ENCODE assay signal across 32 cellular contexts in the genomic region with DNA sequence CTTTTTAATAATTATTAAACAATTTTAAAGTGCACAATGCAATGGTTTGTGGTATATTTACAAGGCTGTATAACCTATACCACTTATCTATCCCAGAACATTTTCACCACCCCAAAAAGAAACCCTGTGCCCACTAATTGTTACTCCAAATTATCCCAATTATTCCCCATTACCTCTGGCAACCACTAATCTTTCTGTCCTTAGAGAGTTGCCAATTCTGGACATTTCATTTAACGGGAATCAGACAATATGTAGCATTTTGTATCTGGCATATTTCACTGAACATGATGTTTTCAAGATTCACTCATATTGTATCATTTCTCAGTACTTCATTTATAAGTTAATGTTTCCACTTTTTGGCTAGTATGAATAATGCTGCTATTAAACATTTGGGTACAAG.
"Had no signal": no experiment of that assay in that cellular context is flagged by ENCODE, and none has a peak within 500 bp of the region (broad histone marks: within the 10 kb centered on the region; RNA-seq: fewer than 3 reads in every experiment).

No MANE protein-coding gene starts in this region.

- H3K27me3 Mint-ChIP-seq: activated CD4-positive, alpha-beta T cell treated with anti-CD3 and anti-CD28 coated beads, Interleukin-2, amount 10 ng/mL, durations not matched to agents 24 days and 14 days; activated CD8-positive, alpha-beta T cell treated with anti-CD3 and anti-CD28 coated beads for 36 hours; activated naive CD8-positive, alpha-beta T cell treated with anti-CD3 and anti-CD28 coated beads for 36 hours; activated T-helper 17 cell treated with anti-CD3 and anti-CD28 coated beads, Interleukin-2, amount 50 U/mL, for 72 hours had no signal

- H3K36me3 ChIP-seq: ascending aorta, breast epithelium had no signal

- DNase-seq: activated CD4-positive, alpha-beta T cell treated with anti-CD3 and anti-CD28 coated beads, Interleukin-2, amount 10 ng/mL, durations not matched to agents 24 days and 14 days; activated CD4-positive, alpha-beta T cell treated with anti-CD3 and anti-CD28 coated beads, Interleukin-2, amount 50 U/mL, for 4 hours; activated CD8-positive, alpha-beta T cell treated with anti-CD3 and anti-CD28 coated beads for 36 hours; activated effector memory CD4-positive, alpha-beta T cell treated with anti-CD3 and anti-CD28 coated beads, Interleukin-2, amount 50 U/mL, for 16 hours; activated naive CD4-positive, alpha-beta T cell; activated naive CD4-positive, alpha-beta T cell treated with anti-CD3 and anti-CD28 coated beads, Interleukin-2, amount 50 U/mL, for 16 hours; activated naive CD8-positive, alpha-beta T cell treated with anti-CD3 and anti-CD28 coated beads for 36 hours; activated T-cell treated with anti-CD3 and anti-CD28 coated beads, Interleukin-2, amount 50 U/mL, for 1 hour; activated T-cell treated with anti-CD3 and anti-CD28 coated beads, Interleukin-2, amount 50 U/mL, for 72 hours; amniotic stem cell; body of pancreas; MM.1S; MV-4-11; NCI-H1092 treated with DMSO at 0.1 percent for 48 hours; NCI-H1417; NCI-H146; NCI-H187; NCI-H2029 treated with DMSO at 0.1 percent for 48 hours; NCI-H2107; NCI-H2171; NCI-H510A; NCI-H526 treated with DMSO at 0.1 percent for 48 hours; NCI-H82; SHP77; SJCRH30 had no signal

- H3K27ac Mint-ChIP-seq: activated CD4-positive, alpha-beta T cell treated with anti-CD3 and anti-CD28 coated beads, Interleukin-2, amount 10 ng/mL, durations not matched to agents 24 days and 14 days; activated CD8-positive, alpha-beta T cell treated with anti-CD3 and anti-CD28 coated beads for 36 hours; activated naive CD8-positive, alpha-beta T cell treated with anti-CD3 and anti-CD28 coated beads for 36 hours; activated T-cell treated with anti-CD3 and anti-CD28 coated beads, Interleukin-2, amount 50 U/mL, for 72 hours; activated T-helper 17 cell treated with anti-CD3 and anti-CD28 coated beads, Interleukin-2, amount 50 U/mL, for 72 hours; T-helper 1 cell treated with Interleukin-12 subunit alpha and Interleukin-12 subunit beta and Interleukin-4 antibody, amounts not matched to agents 30 μg/mL and 1 μg/mL, for 36 hours; T-helper 2 cell treated with Interferon-gamma antibody and Interleukin-4, amounts not matched to agents 5 μg/mL and 100 μg/mL, for 36 hours had no signal

- H3K4me3 ChIP-seq: ascending aorta, body of pancreas, breast epithelium, SJCRH30, SK-N-MC had no signal

- H3K4me3 Mint-ChIP-seq: activated CD4-positive, alpha-beta T cell treated with anti-CD3 and anti-CD28 coated beads, Interleukin-2, amount 10 ng/mL, durations not matched to agents 24 days and 14 days; activated CD8-positive, alpha-beta T cell treated with anti-CD3 and anti-CD28 coated beads for 36 hours; activated naive CD8-positive, alpha-beta T cell treated with anti-CD3 and anti-CD28 coated beads for 36 hours; activated T-cell treated with anti-CD3 and anti-CD28 coated beads, Interleukin-2, amount 50 U/mL, for 72 hours; activated T-helper 17 cell treated with anti-CD3 and anti-CD28 coated beads, Interleukin-2, amount 50 U/mL, for 72 hours; T-helper 1 cell treated with Interleukin-12 subunit alpha and Interleukin-12 subunit beta and Interleukin-4 antibody, amounts not matched to agents 30 μg/mL and 1 μg/mL, for 36 hours; T-helper 2 cell treated with Interferon-gamma antibody and Interleukin-4, amounts not matched to agents 5 μg/mL and 100 μg/mL, for 36 hours had no signal

- H3K4me1 ChIP-seq: ascending aorta, body of pancreas, breast epithelium, SJCRH30 had no signal

- H3K27me3 ChIP-seq: ascending aorta, body of pancreas, breast epithelium, SJCRH30 had no signal

- H3K27ac ChIP-seq: ascending aorta, body of pancreas, breast epithelium, SJCRH30, SK-N-MC had no signal

- H3K4me1 Mint-ChIP-seq: activated CD4-positive, alpha-beta T cell treated with anti-CD3 and anti-CD28 coated beads, Interleukin-2, amount 10 ng/mL, durations not matched to agents 24 days and 14 days; activated naive CD8-positive, alpha-beta T cell treated with anti-CD3 and anti-CD28 coated beads for 36 hours; activated T-helper 17 cell treated with anti-CD3 and anti-CD28 coated beads, Interleukin-2, amount 50 U/mL, for 72 hours had no signal

- H3K9me3 ChIP-seq: body of pancreas had no signal

- ATAC-seq: activated CD8-positive, alpha-beta T cell treated with anti-CD3 and anti-CD28 coated beads for 36 hours; activated T-cell treated with anti-CD3 and anti-CD28 coated beads, Interleukin-2, amount 50 U/mL, for 72 hours; activated T-helper 17 cell treated with anti-CD3 and anti-CD28 coated beads, Interleukin-2, amount 50 U/mL, for 72 hours; body of pancreas; Panc1 had no signal
